ENCODE assay signal across 19 cellular contexts in genomic region chr11:128775513-128775912, GRCh38.
DNase-seq lines count a peak whose midpoint lies in the region; ATAC-seq, FAIRE-seq and TF ChIP-seq lines count a peak whose summit lies in the region.
"Had no signal": no experiment of that assay in that cellular context is flagged by ENCODE, and none has a peak within 500 bp of the region (broad histone marks: within the 10 kb centered on the region; RNA-seq: fewer than 3 reads in every experiment).

No MANE protein-coding gene starts in this region.

- no peak overlapping the region for H2AFZ ChIP-seq in OCI-LY1 (ENCODE audit: low read length)
- H2AFZ ChIP-seq in astrocyte (ENCODE audit: low read depth, low read length): no peak overlapping the region

- H3K9me2 ChIP-seq in OCI-LY1 (ENCODE audit: low read depth, low read length): no peaks in the 10 kb centered on the region

- intact Hi-C loops in CD4-positive, alpha-beta memory T cell (cut with micrococcal nuclease): loop anchor here (5.0 kb wide), 1 partner anchor 743 kb away; no protein-coding TSS in a partner anchor

- no peak for TF ChIP-seq CTCF in OCI-LY1 (IDR thresholded peaks at IDR 0.05; ENCODE audit: low read length)
- TF ChIP-seq CTCF in astrocyte (IDR thresholded peaks at IDR 0.05; ENCODE audit: insufficient read depth, low read depth, low read length): no peak
- TF ChIP-seq CTCF in mesothelial cell of epicardium (IDR thresholded peaks at IDR 0.05; ENCODE audit: unreplicated experiment): no peak
- no peak for TF ChIP-seq CTCF in omental fat pad (IDR thresholded peaks at IDR 0.05)

- peak overlapping the region in 6 of 7 donors; percentile 62 to 92 (median 76) for H3K27ac Mint-ChIP-seq in CD4-positive, alpha-beta memory T cell
- peak overlapping the region; percentile 89 for H3K27ac Mint-ChIP-seq in astrocyte (ENCODE audit: unreplicated experiment)
- peak overlapping the region; percentile 21 for H3K27ac Mint-ChIP-seq in mesothelial cell of epicardium

- FAIRE-seq in astrocyte (lab: Jason Lieb, UNC): no peak
- FAIRE-seq: endometrium, islet of Langerhans had no signal

- peaks cover 61% of the 10 kb centered on the region for H3K4me1 ChIP-seq in CD4-positive, alpha-beta memory T cell (ENCODE audit: insufficient read depth, low read length)
- H3K4me1 ChIP-seq in OCI-LY1 (ENCODE audit: insufficient read depth, low read length, severe bottlenecking) (peaks cover 30% of the 10 kb centered on the region), astrocyte (ENCODE audit: insufficient read depth, low read length) (no peaks in the 10 kb centered on the region)

- peak overlapping the region in 5 of 8 donors; percentile 17 to 49 (median 43) for H3K4me3 Mint-ChIP-seq in CD4-positive, alpha-beta memory T cell
- H3K4me3 Mint-ChIP-seq in astrocyte (ENCODE audit: unreplicated experiment) (no peak overlapping the region), mesothelial cell of epicardium (no peak overlapping the region)

- H3K36me3 Mint-ChIP-seq in CD4-positive, alpha-beta memory T cell: peaks cover 78 to 91% of the 10 kb centered on the region in 2 donors
- H3K36me3 Mint-ChIP-seq in astrocyte (ENCODE audit: low read depth, unreplicated experiment) (peaks cover 13% of the 10 kb centered on the region), mesothelial cell of epicardium (no peaks in the 10 kb centered on the region)

- H3K9me3 ChIP-seq in CD4-positive, alpha-beta memory T cell (ENCODE audit: control insufficient read depth in 1 of 2, low read length in 2 of 2): no peaks in the 10 kb centered on the region
- H3K9me3 ChIP-seq in OCI-LY1 (ENCODE audit: low read length) (no peaks in the 10 kb centered on the region), astrocyte (ENCODE audit: insufficient read depth, low read depth, low read length) (no peaks in the 10 kb centered on the region)
- H3K9me3 ChIP-seq: mucosa of descending colon, thyroid gland had no signal

- no peak overlapping the region for H3K27ac ChIP-seq in CD4-positive, alpha-beta memory T cell (ENCODE audit: low read depth, low read length)
- peak overlapping the region; percentile 47 for H3K27ac ChIP-seq in OCI-LY1 (ENCODE audit: low read depth, low read length, poor library complexity, severe bottlenecking)
- H3K27ac ChIP-seq in astrocyte (ENCODE audit: low read depth, low read length): no peak overlapping the region
- H3K27ac ChIP-seq: thyroid gland had no signal

- H3F3A ChIP-seq in OCI-LY1 (ENCODE audit: insufficient read depth, low read length): no peaks in the 10 kb centered on the region

- no peak overlapping the region for H3K4me3 ChIP-seq in CD4-positive, alpha-beta memory T cell (ENCODE audit: low read length in 2 of 2)
- H3K4me3 ChIP-seq in OCI-LY1 (ENCODE audit: low read depth, low read length, poor library complexity, severe bottlenecking): no peak overlapping the region
- no peak overlapping the region for H3K4me3 ChIP-seq in astrocyte (ENCODE audit: insufficient read depth, low read depth, low read length)
- H3K4me3 ChIP-seq: mucosa of descending colon, thyroid gland had no signal

- H3K9ac ChIP-seq in OCI-LY1 (ENCODE audit: low read length) (no peak overlapping the region), astrocyte (ENCODE audit: low read length) (no peak overlapping the region)

- H4K20me1 ChIP-seq in OCI-LY1 (ENCODE audit: insufficient read depth, low read length) (no peaks in the 10 kb centered on the region), astrocyte (ENCODE audit: insufficient read depth, low read length) (no peaks in the 10 kb centered on the region)

- H3K27me3 ChIP-seq in CD4-positive, alpha-beta memory T cell (ENCODE audit: insufficient read depth, low read length): no peaks in the 10 kb centered on the region
- no peaks in the 10 kb centered on the region for H3K27me3 ChIP-seq in OCI-LY1 (ENCODE audit: insufficient read depth, low read length)
- H3K27me3 ChIP-seq in astrocyte (ENCODE audit: insufficient read depth, low read length): no peaks in the 10 kb centered on the region
- H3K27me3 ChIP-seq: thyroid gland had no signal

- H3K79me2 ChIP-seq in OCI-LY1 (ENCODE audit: insufficient read depth, low read length) (no peaks in the 10 kb centered on the region), astrocyte (ENCODE audit: insufficient read depth, low read length) (no peaks in the 10 kb centered on the region)

- no peak for ATAC-seq in omental fat pad (ENCODE audit: low FRiP score)
- ATAC-seq: PC-3 had no signal

- H3K4me2 ChIP-seq in OCI-LY1 (ENCODE audit: low read length) (no peak overlapping the region), astrocyte (ENCODE audit: low read length) (no peak overlapping the region)

- peaks cover 51 to 93% (median 68%) of the 10 kb centered on the region in 4 donors for H3K4me1 Mint-ChIP-seq in CD4-positive, alpha-beta memory T cell
- peaks cover 33% of the 10 kb centered on the region for H3K4me1 Mint-ChIP-seq in astrocyte (ENCODE audit: low read depth, unreplicated experiment)
- peaks cover 31% of the 10 kb centered on the region for H3K4me1 Mint-ChIP-seq in mesothelial cell of epicardium

- POLR2A ChIA-PET in CD4-positive, alpha-beta memory T cell (lab: Charles Lee; ENCODE audit: partially characterized antibody): interaction anchor here (1.1 to 2.1 kb wide), 9 partner anchors 8 to 473 kb away, joined by 3 to 11 read pairs (median 4); partner anchors contain the start of gene FLI1

- CTCF ChIA-PET in CD4-positive, alpha-beta memory T cell (lab: Charles Lee; ENCODE audit: partially characterized antibody): interaction anchor here (0.6 to 6.2 kb wide), 31 partner anchors 8 to 617 kb away, joined by 3 to 43 read pairs (median 4); partner anchors contain the start of gene FLI1

- H3K36me3 ChIP-seq in CD4-positive, alpha-beta memory T cell (ENCODE audit: insufficient read depth, low read length): peaks cover 70% of the 10 kb centered on the region
- H3K36me3 ChIP-seq in OCI-LY1 (ENCODE audit: insufficient read depth, low read length) (peaks cover 88% of the 10 kb centered on the region), astrocyte (ENCODE audit: insufficient read depth, low read length) (no peaks in the 10 kb centered on the region)
- H3K36me3 ChIP-seq: thyroid gland had no signal

- peaks cover 0 to 2% (median 0%) of the 10 kb centered on the region in 8 donors for H3K9me3 Mint-ChIP-seq in CD4-positive, alpha-beta memory T cell
- no peaks in the 10 kb centered on the region for H3K9me3 Mint-ChIP-seq in astrocyte (ENCODE audit: unreplicated experiment)
- no peaks in the 10 kb centered on the region for H3K9me3 Mint-ChIP-seq in mesothelial cell of epicardium

- no peak for DNase-seq in CD4-positive, alpha-beta memory T cell
- DNase-seq in astrocyte (ENCODE audit: low read depth): peak; percentile 59
- no peak for DNase-seq in mesothelial cell of epicardium (ENCODE audit: low spot score in 2 of 2, unreplicated experiment in 2 of 2)
- DNase-seq in NCI-H2227 treated with DMSO at 0.1 percent for 48 hours (lab: John Stamatoyannopoulos, UW): no peak
- no peak for DNase-seq in NCI-H2227 (lab: John Stamatoyannopoulos, UW; ENCODE audit: unreplicated experiment)
- DNase-seq in omental fat pad (ENCODE audit: low spot score): no peak
- DNase-seq in SK-N-DZ (ENCODE audit: low spot score): no peak
- DNase-seq: activated CD4-positive, alpha-beta T cell treated with anti-CD3 and anti-CD28 coated beads for 1 hour; DMS79 treated with DMSO at 0.1 percent for 48 hours; HCEC 1CT; Karpas-422; mucosa of descending colon; NCI-H1436 treated with DMSO at 0.1 percent for 48 hours; NCI-H524; PC-3; thyroid gland had no signal

- H3K27me3 Mint-ChIP-seq in CD4-positive, alpha-beta memory T cell: no peaks in the 10 kb centered on the region
- H3K27me3 Mint-ChIP-seq in astrocyte (ENCODE audit: low read depth, unreplicated experiment) (no peaks in the 10 kb centered on the region), mesothelial cell of epicardium (ENCODE audit: low read depth) (peaks cover 20% of the 10 kb centered on the region)

Comparison
In these comparisons a context has a peak if more than half of its experiments do, and no peak if none do; other contexts are left out.
1. H3K27ac Mint-ChIP-seq: peak in every context shown above with its lines; median percentile 89 in astrocyte; 76 in CD4-positive, alpha-beta memory T cell; 21 in mesothelial cell of epicardium.
2. H3K4me3 Mint-ChIP-seq: peak in CD4-positive, alpha-beta memory T cell (5 of 8); none in astrocyte (single experiment) and mesothelial cell of epicardium (single experiment).